ENCODE assay signal across 20 cellular contexts in genomic region chr7:152006336-152006735, GRCh38. TPM values are rescaled to one million over a fixed set of nuclear protein-coding genes. Genes with fewer than 3 reads are reported as not detected.
"Had no signal": no experiment of that assay in that cellular context is flagged by ENCODE, and none has a peak within 500 bp of the region (broad histone marks: within the 10 kb centered on the region; RNA-seq: fewer than 3 reads in every experiment).

No MANE protein-coding gene starts in this region.

- H3K4me3 Mint-ChIP-seq: activated naive CD4-positive, alpha-beta T cell treated with anti-CD3 and anti-CD28 coated beads, Interleukin-2, amount 50 U/mL, for 24 hours; naive thymus-derived CD4-positive, alpha-beta T cell had no signal

- H3K9me3 Mint-ChIP-seq: activated naive CD4-positive, alpha-beta T cell treated with anti-CD3 and anti-CD28 coated beads, Interleukin-2, amount 50 U/mL, for 24 hours had no signal

- H3K36me3 Mint-ChIP-seq: activated naive CD4-positive, alpha-beta T cell treated with anti-CD3 and anti-CD28 coated beads, Interleukin-2, amount 50 U/mL, for 24 hours; naive thymus-derived CD4-positive, alpha-beta T cell had no signal

- H3K4me1 ChIP-seq: heart right ventricle, prostate gland, right atrium auricular region, tibial nerve, vagina had no signal

- H3K27ac Mint-ChIP-seq: activated naive CD4-positive, alpha-beta T cell treated with anti-CD3 and anti-CD28 coated beads, Interleukin-2, amount 50 U/mL, for 24 hours; naive thymus-derived CD4-positive, alpha-beta T cell had no signal

- ATAC-seq: heart right ventricle; left cardiac atrium; naive thymus-derived CD4-positive, alpha-beta T cell; stimulated activated naive CD8-positive, alpha-beta T cell treated with anti-CD3 and anti-CD28 coated beads, Interleukin-15, Interleukin-2, amounts not matched to agents 100 U/mL and 50 U/mL, for 24 hours had no signal

- H3K9me3 ChIP-seq: heart right ventricle, prostate gland, right atrium auricular region, tibial nerve, vagina had no signal

- H3K4me1 Mint-ChIP-seq: activated naive CD4-positive, alpha-beta T cell treated with anti-CD3 and anti-CD28 coated beads, Interleukin-2, amount 50 U/mL, for 24 hours; naive thymus-derived CD4-positive, alpha-beta T cell had no signal

- H3K27ac ChIP-seq: heart right ventricle, prostate gland, right atrium auricular region, tibial nerve, vagina had no signal

- H3K4me3 ChIP-seq: heart right ventricle, prostate gland, right atrium auricular region, tibial nerve, vagina had no signal

- H3K36me3 ChIP-seq: heart right ventricle, prostate gland, right atrium auricular region, tibial nerve, vagina had no signal

- DNase-seq: activated CD4-positive, alpha-beta T cell treated with anti-CD3 and anti-CD28 coated beads, Interleukin-2, amount 50 U/mL, for 48 hours; activated gamma-delta T cell; cerebellar nuclear complex; effector CD4-positive, alpha-beta T cell; heart right ventricle; left cardiac atrium; mesenchymal stem cell; naive thymus-derived CD4-positive, alpha-beta T cell; stimulated activated naive CD8-positive, alpha-beta T cell treated with anti-CD3 and anti-CD28 coated beads, Interleukin-15, Interleukin-2, amounts not matched to agents 100 U/mL and 50 U/mL, for 24 hours had no signal

- H3K27me3 ChIP-seq: right atrium auricular region, tibial nerve, vagina had no signal

RNA-seq across cellular contexts. Expression of gene GALNTL5, which starts 50.1 kb away (rescaled TPM):
- total RNA-seq: astrocyte; bronchial epithelial cell; left cardiac atrium; lower leg skin; mucosa of gallbladder; naive thymus-derived CD4-positive, alpha-beta T cell; osteocyte; right atrium auricular region; skeletal muscle tissue; tibial nerve; vagina had no signal
